In genomic region chr9:37914701-37915358, GRCh38 we compare ENCODE assay signal across 14 cellular contexts. TPM values are rescaled to one million over a fixed set of nuclear protein-coding genes. Genes with fewer than 3 reads are reported as not detected.
A peak's percentile ranks its signal among the peaks of the same experiment; 100 is the strongest.
DNase-seq lines count a peak whose midpoint lies in the region; ATAC-seq and TF ChIP-seq lines count a peak whose summit lies in the region.
"Had no signal": no experiment of that assay in that cellular context is flagged by ENCODE, and none has a peak within 500 bp of the region (broad histone marks: within the 10 kb centered on the region; RNA-seq: fewer than 3 reads in every experiment).

No MANE protein-coding gene starts in this region.

- no peak overlapping the region for H3K4me3 Mint-ChIP-seq in H9
- H3K4me3 Mint-ChIP-seq in memory B cell = no peak overlapping the region
- no peak overlapping the region for H3K4me3 Mint-ChIP-seq in progenitor cell of endocrine pancreas (ENCODE audit: low read depth)
- H3K4me3 Mint-ChIP-seq: GM23338 had no signal

- no peak overlapping the region for H4K5ac ChIP-seq in H9 (ENCODE audit: insufficient read length, low read depth, low read length)

- H3K27ac ChIP-seq in H9 (ENCODE audit: insufficient read length, low read depth, low read length) (no peak overlapping the region), VCaP (peak overlapping the region; percentile 54)
- H3K27ac ChIP-seq: C4-2B, SJSA1 had no signal

- H4K20me1 ChIP-seq in H9 (ENCODE audit: control insufficient read depth, insufficient read depth, insufficient read length) = no peaks in the 10 kb centered on the region

- TF ChIP-seq CTCF in H9 (conservative IDR thresholded peaks at IDR 0.05) = no peak
- no peak for TF ChIP-seq CTCF in VCaP (conservative IDR thresholded peaks at IDR 0.05)
- TF ChIP-seq CTCF in progenitor cell of endocrine pancreas (IDR thresholded peaks at IDR 0.05; ENCODE audit: unreplicated experiment) = no peak

- H3K23ac ChIP-seq in H9 (ENCODE audit: insufficient read length, low read depth, low read length) = no peak overlapping the region

- H3K23me2 ChIP-seq in H9 (ENCODE audit: insufficient read length, low read depth, low read length, poor library complexity, severe bottlenecking) = no peaks in the 10 kb centered on the region

- peaks cover 14 to 26% of the 10 kb centered on the region in 2 experiments for H3K4me1 Mint-ChIP-seq in H9
- peaks cover 5% of the 10 kb centered on the region for H3K4me1 Mint-ChIP-seq in memory B cell
- no peaks in the 10 kb centered on the region for H3K4me1 Mint-ChIP-seq in progenitor cell of endocrine pancreas (ENCODE audit: low read depth)

- no peaks in the 10 kb centered on the region for H3K79me1 ChIP-seq in H9 (ENCODE audit: insufficient read depth, low read depth, low read length, poor library complexity, severe bottlenecking)

- H2BK5ac ChIP-seq in H9 (ENCODE audit: insufficient read length, low read length) = no peak overlapping the region

- no peak overlapping the region for H3K18ac ChIP-seq in H9 (ENCODE audit: insufficient read length, low read depth, low read length)

- ATAC-seq in memory B cell (ENCODE audit: low read depth) (no peak), HG03045 (IDR thresholded peaks at IDR 0.05; ENCODE audit: unreplicated experiment) (no peak)

- H3K9me3 Mint-ChIP-seq in H9 = no peaks in the 10 kb centered on the region
- no peaks in the 10 kb centered on the region for H3K9me3 Mint-ChIP-seq in memory B cell
- no peaks in the 10 kb centered on the region for H3K9me3 Mint-ChIP-seq in progenitor cell of endocrine pancreas (ENCODE audit: low read depth)
- H3K9me3 Mint-ChIP-seq: GM23338 had no signal

- H3K79me2 ChIP-seq in H9 (ENCODE audit: insufficient read depth, low read length) = no peaks in the 10 kb centered on the region

- no CpG with 5 or more reads among the region's 11 CpGs for WGBS in H9 (ENCODE audit: extremely low coverage, insufficient read length, low lambda C conversion rate)

- H3K4me1 ChIP-seq in H9 (ENCODE audit: insufficient read depth, low read length) = no peaks in the 10 kb centered on the region; the same call in 1 of the 2 replicates

- H3K27ac Mint-ChIP-seq in H9 (peak overlapping the region in 2 of 3 experiments; percentile 24 to 65; a peak in 3 of 7 replicates), memory B cell (peak overlapping the region; percentile 43), progenitor cell of endocrine pancreas (peak overlapping the region; percentile 47)
- H3K27ac Mint-ChIP-seq: GM23338 had no signal

- H2BK20ac ChIP-seq in H9 (ENCODE audit: low read depth, low read length, poor library complexity, severe bottlenecking) = no peak overlapping the region

- H3T11ph ChIP-seq in H9 (ENCODE audit: low read length) = no peak overlapping the region

- no peaks in the 10 kb centered on the region for H3K27me3 ChIP-seq in H9 (ENCODE audit: insufficient read depth, low read length)
- H3K27me3 ChIP-seq: SJSA1 had no signal

- no peak overlapping the region for H2BK120ac ChIP-seq in H9 (ENCODE audit: low read depth, low read length, poor library complexity, severe bottlenecking)

- H4K91ac ChIP-seq in H9 (ENCODE audit: insufficient read length, low read depth, low read length) = no peak overlapping the region

- no peak overlapping the region for H2AFZ ChIP-seq in H9 (ENCODE audit: low read length)
- H2AFZ ChIP-seq: GM23338 had no signal

- no peak overlapping the region for H3K4me2 ChIP-seq in H9 (ENCODE audit: insufficient read depth, insufficient read length, low read length)
- H3K4me2 ChIP-seq: GM23338 had no signal

- no peak overlapping the region for H2BK12ac ChIP-seq in H9 (ENCODE audit: insufficient read length, low read depth, low read length)

- no peak for DNase-seq in H9
- no peak for DNase-seq in memory B cell (ENCODE audit: low spot score in 2 of 2)
- DNase-seq in progenitor cell of endocrine pancreas (ENCODE audit: low spot score, unreplicated experiment) = no peak
- DNase-seq in activated CD4-positive, CD25-positive, alpha-beta regulatory T cell treated with anti-CD3 and anti-CD28 coated beads, Interleukin-2, amount 50 U/mL, for 72 hours = no peak
- DNase-seq in NCI-H446 (lab: John Stamatoyannopoulos, UW) = no peak
- DNase-seq: DMS 273 treated with DMSO at 0.1 percent for 48 hours, NCI-H1417 treated with DMSO at 0.1 percent for 48 hours, NCI-H1930, NCI-H774 had no signal

- no peak overlapping the region for H3K56ac ChIP-seq in H9 (ENCODE audit: insufficient read length, low read depth, low read length)

- H2BK15ac ChIP-seq in H9 (ENCODE audit: low read depth, low read length) = no peak overlapping the region

- H3K9me3 ChIP-seq in H9 (ENCODE audit: control insufficient read depth, low read depth, low read length) = no peaks in the 10 kb centered on the region
- H3K9me3 ChIP-seq: SJSA1 had no signal

- no peak overlapping the region for H3K9ac ChIP-seq in H9 (ENCODE audit: extremely low read depth, insufficient read length, low read length)

- H4K8ac ChIP-seq in H9 (replicated peaks; ENCODE audit: insufficient read length, low read depth, low read length) = no peak overlapping the region

- no peak overlapping the region for H3K14ac ChIP-seq in H9 (ENCODE audit: insufficient read depth, low read length)

- H2AK5ac ChIP-seq in H9 (ENCODE audit: insufficient read length, low read length) = no peak overlapping the region

- H3K36me3 Mint-ChIP-seq in H9 (ENCODE audit: insufficient read depth in 1 of 3, low read depth in 3 of 3) (peaks cover 0 to 8% (median 0%) of the 10 kb centered on the region in 3 experiments; a peak in 1 of 7 replicates), memory B cell (no peaks in the 10 kb centered on the region), progenitor cell of endocrine pancreas (ENCODE audit: insufficient read depth) (peaks cover 3% of the 10 kb centered on the region)

- no peak overlapping the region for H3K4ac ChIP-seq in H9 (ENCODE audit: low read depth, low read length)

- H3K27me3 Mint-ChIP-seq in H9 (ENCODE audit: low read depth) (no peaks in the 10 kb centered on the region), memory B cell (no peaks in the 10 kb centered on the region), progenitor cell of endocrine pancreas (no peaks in the 10 kb centered on the region)

RNA-seq across cellular contexts. Expression of gene SLC25A51, which starts 10.9 kb away (rescaled TPM):
- total RNA-seq in H9 (2021) = 12.4 and 12.9 TPM in 2 replicates
- total RNA-seq in progenitor cell of endocrine pancreas = 29.1 and 32.5 TPM in 2 replicates
